In the genomic region with DNA sequence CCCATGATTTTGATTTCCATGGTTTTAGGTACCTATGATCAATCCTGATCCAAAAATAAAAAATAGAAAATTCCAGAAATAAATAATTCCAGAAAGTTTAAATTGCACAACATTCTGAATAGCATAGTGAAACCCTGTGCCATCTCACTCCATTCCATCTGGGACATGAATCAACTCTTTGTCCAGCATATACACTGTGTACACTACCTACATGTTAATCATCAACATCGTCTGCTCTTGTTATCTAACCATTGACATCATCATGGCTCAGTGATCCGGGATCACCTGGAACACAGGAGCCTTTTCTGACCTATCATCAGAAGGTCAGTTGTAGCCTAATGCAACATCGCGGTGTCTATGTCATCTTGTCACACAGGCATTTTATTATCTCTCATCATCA, we compare ENCODE assay signal across 32 cellular contexts.
"Had no signal": no experiment of that assay in that cellular context is flagged by ENCODE, and none has a peak within 500 bp of the region (broad histone marks: within the 10 kb centered on the region; RNA-seq: fewer than 3 reads in every experiment).

No MANE protein-coding gene starts in this region.

- H3K9me3 Mint-ChIP-seq: activated T-helper 2 cell treated with anti-CD3 and anti-CD28 coated beads, Interferon-gamma antibody, Interleukin-2, Interleukin-4, amounts not matched to agents 10 μg/mL and 5 μg/mL and 100 μg/mL, durations not matched to agents 14 hours and 24 hours and 36 hours had no signal

- H3K4me3 Mint-ChIP-seq: activated CD4-positive, alpha-beta memory T cell treated with anti-CD3 and anti-CD28 coated beads, Interleukin-2, amount 10 ng/mL, durations not matched to agents 7 days and 5 days; activated CD4-positive, alpha-beta T cell treated with anti-CD3 and anti-CD28 coated beads, Interleukin-2, amount 10 ng/mL, durations not matched to agents 7 days and 5 days; activated naive CD4-positive, alpha-beta T cell treated with anti-CD3 and anti-CD28 coated beads, Interleukin-2, amount 50 U/mL, for 24 hours; activated naive CD8-positive, alpha-beta T cell treated with anti-CD3 and anti-CD28 coated beads, Interleukin-2, amount 50 U/mL, for 24 hours; activated T-cell treated with anti-CD3 and anti-CD28 coated beads, Interleukin-2, amount 50 U/mL, for 4 hours; dendritic cell treated with granulocyte-macrophage colony-stimulating factor and Interleukin-4, amounts not matched to agents 40 ng/mL and 50 ng/mL, for 4 days; endodermal cell; memory B cell; natural killer cell; neural progenitor cell; stimulated activated memory B cell treated with anti-CD40 and anti-IgM and Interleukin-4, amounts not matched to agents 10 μg/mL and 1 μg/mL and 100 μg/mL, for 72 hours; WTC11 had no signal

- H3K36me3 Mint-ChIP-seq: activated naive CD4-positive, alpha-beta T cell treated with anti-CD3 and anti-CD28 coated beads, Interleukin-2, amount 50 U/mL, for 24 hours; memory B cell; neural progenitor cell; stimulated activated memory B cell treated with anti-CD40 and anti-IgM and Interleukin-4, amounts not matched to agents 10 μg/mL and 1 μg/mL and 100 μg/mL, for 72 hours had no signal

- ATAC-seq: activated naive CD8-positive, alpha-beta T cell treated with anti-CD3 and anti-CD28 coated beads, Interleukin-2, amount 50 U/mL, for 24 hours; activated T-cell treated with anti-CD3 and anti-CD28 coated beads, Interleukin-2, amount 50 U/mL, for 4 hours; left colon; natural killer cell; psoas muscle; stimulated activated memory B cell treated with anti-CD40 and anti-IgM and Interleukin-4, amounts not matched to agents 10 μg/mL and 1 μg/mL and 100 μg/mL, for 72 hours; WTC11 had no signal

- DNase-seq: activated CD4-positive, alpha-beta memory T cell treated with anti-CD3 and anti-CD28 coated beads, Interleukin-2, amount 10 ng/mL, durations not matched to agents 7 days and 5 days; activated CD4-positive, alpha-beta T cell treated with anti-CD3 and anti-CD28 coated beads for 1 hour; activated CD4-positive, alpha-beta T cell treated with anti-CD3 and anti-CD28 coated beads, Interleukin-2, amount 10 ng/mL, durations not matched to agents 7 days and 5 days; activated naive CD8-positive, alpha-beta T cell treated with anti-CD3 and anti-CD28 coated beads, Interleukin-2, amount 50 U/mL, for 24 hours; activated T-cell treated with anti-CD3 and anti-CD28 coated beads, Interleukin-2, amount 50 U/mL, for 4 hours; amygdala; central memory CD4-positive, alpha-beta T cell; endodermal cell; islet precursor cell; left colon; midbrain; natural killer cell; occipital lobe; psoas muscle; stimulated activated CD4-positive, alpha-beta T cell treated with anti-CD3 and anti-CD28 coated beads, Interleukin-1b, Interleukin-23, amount 100 ng/mL, for 48 hours; stimulated activated CD4-positive, alpha-beta T cell treated with anti-CD3 and anti-CD28 coated beads, Interleukin-4, amount 100 ng/mL, for 4 hours; stimulated activated CD8-positive, alpha-beta memory T cell treated with anti-CD3 and anti-CD28 coated beads, Interleukin-4, amount 100 ng/mL, for 48 hours; stomach; T-helper 2 cell; tibial artery had no signal

- H3K27ac Mint-ChIP-seq: activated CD4-positive, alpha-beta memory T cell treated with anti-CD3 and anti-CD28 coated beads, Interleukin-2, amount 10 ng/mL, durations not matched to agents 7 days and 5 days; activated CD4-positive, alpha-beta T cell treated with anti-CD3 and anti-CD28 coated beads, Interleukin-2, amount 10 ng/mL, durations not matched to agents 7 days and 5 days; activated naive CD4-positive, alpha-beta T cell treated with anti-CD3 and anti-CD28 coated beads, Interleukin-2, amount 50 U/mL, for 24 hours; activated naive CD8-positive, alpha-beta T cell treated with anti-CD3 and anti-CD28 coated beads, Interleukin-2, amount 50 U/mL, for 24 hours; activated T-helper 2 cell treated with anti-CD3 and anti-CD28 coated beads, Interferon-gamma antibody, Interleukin-2, Interleukin-4, amounts not matched to agents 10 μg/mL and 5 μg/mL and 100 μg/mL, durations not matched to agents 14 hours and 24 hours and 36 hours; dendritic cell treated with granulocyte-macrophage colony-stimulating factor and Interleukin-4, amounts not matched to agents 40 ng/mL and 50 ng/mL, for 4 days; endodermal cell; memory B cell; natural killer cell; neural progenitor cell; stimulated activated memory B cell treated with anti-CD40 and anti-IgM and Interleukin-4, amounts not matched to agents 10 μg/mL and 1 μg/mL and 100 μg/mL, for 72 hours; WTC11 had no signal

- H3K27ac ChIP-seq: epithelial cell of prostate, neural progenitor cell, parathyroid adenoma, psoas muscle, right atrium auricular region, stomach, tibial artery had no signal

- H3K4me1 ChIP-seq: neural progenitor cell, parathyroid adenoma, psoas muscle, right atrium auricular region, stomach, tibial artery had no signal

- H3K4me3 ChIP-seq: neural progenitor cell, psoas muscle, right atrium auricular region, smooth muscle cell, stomach, tibial artery had no signal

- H3K4me1 Mint-ChIP-seq: activated CD4-positive, alpha-beta memory T cell treated with anti-CD3 and anti-CD28 coated beads, Interleukin-2, amount 10 ng/mL, durations not matched to agents 7 days and 5 days; activated CD4-positive, alpha-beta T cell treated with anti-CD3 and anti-CD28 coated beads, Interleukin-2, amount 10 ng/mL, durations not matched to agents 7 days and 5 days; activated naive CD4-positive, alpha-beta T cell treated with anti-CD3 and anti-CD28 coated beads, Interleukin-2, amount 50 U/mL, for 24 hours; activated naive CD8-positive, alpha-beta T cell treated with anti-CD3 and anti-CD28 coated beads, Interleukin-2, amount 50 U/mL, for 24 hours; endodermal cell; memory B cell; natural killer cell; neural progenitor cell; stimulated activated memory B cell treated with anti-CD40 and anti-IgM and Interleukin-4, amounts not matched to agents 10 μg/mL and 1 μg/mL and 100 μg/mL, for 72 hours had no signal

- H3K27me3 ChIP-seq: neural progenitor cell, right atrium auricular region, stomach, tibial artery had no signal

- H3K4me2 ChIP-seq: neural progenitor cell, smooth muscle cell had no signal

- FAIRE-seq: frontal cortex had no signal

- H3K9me3 ChIP-seq: psoas muscle had no signal

- H3K36me3 ChIP-seq: neural progenitor cell, right atrium auricular region, stomach, tibial artery had no signal

- H3K27me3 Mint-ChIP-seq: activated CD4-positive, alpha-beta memory T cell treated with anti-CD3 and anti-CD28 coated beads, Interleukin-2, amount 10 ng/mL, durations not matched to agents 7 days and 5 days; activated CD4-positive, alpha-beta T cell treated with anti-CD3 and anti-CD28 coated beads, Interleukin-2, amount 10 ng/mL, durations not matched to agents 7 days and 5 days; activated naive CD4-positive, alpha-beta T cell treated with anti-CD3 and anti-CD28 coated beads, Interleukin-2, amount 50 U/mL, for 24 hours; activated naive CD8-positive, alpha-beta T cell treated with anti-CD3 and anti-CD28 coated beads, Interleukin-2, amount 50 U/mL, for 24 hours; dendritic cell treated with granulocyte-macrophage colony-stimulating factor and Interleukin-4, amounts not matched to agents 40 ng/mL and 50 ng/mL, for 4 days; memory B cell; stimulated activated memory B cell treated with anti-CD40 and anti-IgM and Interleukin-4, amounts not matched to agents 10 μg/mL and 1 μg/mL and 100 μg/mL, for 72 hours had no signal

- H3K9ac ChIP-seq: neural progenitor cell, parathyroid adenoma had no signal
